Comparison of ENCODE assay signal across 28 cellular contexts in genomic region chr7:68581417-68581816, GRCh38.
"Had no signal": no experiment of that assay in that cellular context is flagged by ENCODE, and none has a peak within 500 bp of the region (broad histone marks: within the 10 kb centered on the region; RNA-seq: fewer than 3 reads in every experiment).

No MANE protein-coding gene starts in this region.

- H3K27ac ChIP-seq: colonic mucosa, coronary artery, dorsolateral prefrontal cortex, epithelial cell of prostate, esophagus muscularis mucosa, esophagus squamous epithelium, foreskin keratinocyte, gastrocnemius medialis, gastroesophageal sphincter, heart left ventricle, heart right ventricle had no signal

- H3K4me3 Mint-ChIP-seq: dendritic cell treated with granulocyte-macrophage colony-stimulating factor and Interleukin-4, amounts not matched to agents 40 ng/mL and 50 ng/mL, for 4 days; effector memory CD8-positive, alpha-beta T cell; endodermal cell had no signal

- H3K27ac Mint-ChIP-seq: dendritic cell treated with granulocyte-macrophage colony-stimulating factor and Interleukin-4, amounts not matched to agents 40 ng/mL and 50 ng/mL, for 4 days; effector memory CD8-positive, alpha-beta T cell; endodermal cell had no signal

- H3K4me1 ChIP-seq: colonic mucosa, esophagus muscularis mucosa, esophagus squamous epithelium, foreskin keratinocyte, gastrocnemius medialis, gastroesophageal sphincter, heart left ventricle, heart right ventricle had no signal

- H3K27me3 Mint-ChIP-seq: dendritic cell treated with granulocyte-macrophage colony-stimulating factor and Interleukin-4, amounts not matched to agents 40 ng/mL and 50 ng/mL, for 4 days; effector memory CD8-positive, alpha-beta T cell had no signal

- H3K9me3 ChIP-seq: colonic mucosa, gastrocnemius medialis had no signal

- ATAC-seq: effector memory CD8-positive, alpha-beta T cell; esophagus mucosa; foreskin keratinocyte; gastrocnemius medialis; gastroesophageal sphincter; heart left ventricle; heart right ventricle had no signal

- DNase-seq: colonic mucosa; cortex of kidney; dermis blood vessel endothelial cell; dorsolateral prefrontal cortex; effector CD4-positive, alpha-beta T cell; effector CD8-positive, alpha-beta T cell; effector memory CD4-positive, alpha-beta T cell; effector memory CD8-positive, alpha-beta T cell; esophagus squamous epithelium; foreskin fibroblast; foreskin keratinocyte; foreskin melanocyte; gastrocnemius medialis; glutamatergic neuron; head of caudate nucleus; heart left ventricle; heart right ventricle had no signal

- FAIRE-seq: colon, endometrium, endothelial cell of umbilical vein, frontal cortex had no signal

- H3K36me3 ChIP-seq: colonic mucosa, esophagus muscularis mucosa, esophagus squamous epithelium, gastrocnemius medialis, gastroesophageal sphincter, heart left ventricle, heart right ventricle had no signal

- H3K4me3 ChIP-seq: colonic mucosa, coronary artery, dorsolateral prefrontal cortex, esophagus muscularis mucosa, esophagus squamous epithelium, gastrocnemius medialis, gastroesophageal sphincter, heart left ventricle, heart right ventricle had no signal

- H3K27me3 ChIP-seq: colonic mucosa, esophagus muscularis mucosa, esophagus squamous epithelium, foreskin keratinocyte, gastrocnemius medialis, gastroesophageal sphincter, heart left ventricle had no signal
